18 cellular contexts compared by ENCODE assay signal in genomic region chr6:51992834-51993233, GRCh38.
"Had no signal": no experiment of that assay in that cellular context is flagged by ENCODE, and none has a peak within 500 bp of the region (broad histone marks: within the 10 kb centered on the region; RNA-seq: fewer than 3 reads in every experiment).

No MANE protein-coding gene starts in this region.

- ATAC-seq: foreskin keratinocyte; natural killer cell treated with Interleukin-12 subunit alpha and Interleukin-12 subunit beta and Interleukin-15 and Interleukin-18, amount 100 ng/mL, for 72 hours; right cardiac atrium had no signal

- H3K27me3 ChIP-seq: colonic mucosa, thyroid gland had no signal

- DNase-seq: colonic mucosa; dermis blood vessel endothelial cell; foreskin keratinocyte; immature natural killer cell; left ventricle myocardium inferior; mesenchymal stem cell; midbrain; posterior cingulate gyrus; right cardiac atrium; small intestine; stimulated activated CD4-positive, alpha-beta T cell treated with anti-CD3 and anti-CD28 coated beads, Interleukin-12 subunit alpha, Interleukin-12 subunit beta, amount 100 ng/mL, for 4 hours; stimulated activated naive CD4-positive, alpha-beta T cell treated with Interleukin-2 at 50 U/mL for 16 hours; thyroid gland had no signal

- H3K36me3 ChIP-seq: colonic mucosa, left ventricle myocardium inferior, suprapubic skin, thyroid gland had no signal

- H3K4me1 ChIP-seq: colonic mucosa, foreskin keratinocyte, left ventricle myocardium inferior, suprapubic skin, thyroid gland had no signal

- H3K4me3 ChIP-seq: colonic mucosa, left ventricle myocardium inferior, lung, suprapubic skin, thyroid gland had no signal

- H3K27ac ChIP-seq: colonic mucosa, foreskin keratinocyte, left ventricle myocardium inferior, suprapubic skin, thyroid gland had no signal

- H3K9me3 ChIP-seq: colonic mucosa, left ventricle myocardium inferior, suprapubic skin, thyroid gland had no signal

- FAIRE-seq: keratinocyte, small intestine, urothelium cell line had no signal
